Comparison of ENCODE assay signal across 26 cellular contexts in the genomic region with DNA sequence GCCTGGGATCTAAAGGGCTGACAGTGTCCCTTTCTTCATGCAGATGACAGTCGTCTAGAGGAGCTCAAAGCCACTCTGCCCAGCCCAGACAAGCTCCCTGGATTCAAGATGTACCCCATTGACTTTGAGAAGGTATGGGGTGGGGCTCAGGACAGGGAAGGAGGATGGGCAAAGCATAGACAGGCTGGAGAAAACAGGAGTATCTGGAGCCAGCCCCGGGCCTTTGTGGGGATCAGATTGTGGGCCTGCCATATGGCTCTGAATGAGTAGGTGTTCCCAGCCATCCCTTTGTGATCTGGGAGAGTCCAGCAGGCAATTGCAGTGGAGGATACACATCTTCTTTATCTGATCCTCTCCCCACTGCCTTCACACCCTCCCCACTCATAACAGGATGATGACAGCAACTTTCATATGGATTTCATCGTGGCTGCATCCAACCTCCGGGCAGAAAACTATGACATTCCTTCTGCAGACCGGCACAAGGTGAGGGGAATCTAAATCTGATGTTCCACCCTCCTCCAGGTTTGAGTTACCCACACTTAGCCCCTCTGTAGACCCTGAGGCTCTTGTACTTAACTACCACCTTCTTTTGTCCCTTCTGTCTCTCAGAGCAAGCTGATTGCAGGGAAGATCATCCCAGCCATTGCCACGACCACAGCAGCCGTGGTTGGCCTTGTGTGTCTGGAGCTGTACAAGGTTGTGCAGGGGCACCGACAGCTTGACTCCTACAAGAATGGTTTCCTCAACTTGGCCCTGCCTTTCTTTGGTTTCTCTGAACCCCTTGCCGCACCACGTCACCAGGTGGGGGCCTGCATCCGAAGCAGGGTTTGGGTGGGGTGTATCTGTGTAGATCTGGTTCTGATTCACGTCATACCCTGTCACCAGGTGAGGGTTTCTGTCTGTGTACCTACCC. TPM values are rescaled to one million over a fixed set of nuclear protein-coding genes. Genes with fewer than 3 reads are reported as not detected.
DNase-seq lines count a peak whose midpoint lies in the region; ATAC-seq and TF ChIP-seq lines count a peak whose summit lies in the region.
"Had no signal": no experiment of that assay in that cellular context is flagged by ENCODE, and none has a peak within 500 bp of the region (broad histone marks: within the 10 kb centered on the region; RNA-seq: fewer than 3 reads in every experiment).

No MANE protein-coding gene starts in this region.

- no peak overlapping the region for H3K27ac ChIP-seq in brain microvascular endothelial cell
- H3K27ac ChIP-seq: heart right ventricle, HL-60, Peyer's patch, SJSA1, thyroid gland had no signal

- H3K36me3 ChIP-seq in brain microvascular endothelial cell (replicated peaks): peaks cover 87% of the 10 kb centered on the region

- H3K4me3 Mint-ChIP-seq in activated naive CD4-positive, alpha-beta T cell treated with anti-CD3 and anti-CD28 coated beads, Interleukin-2, amount 10 ng/mL, durations not matched to agents 7 days and 5 days: no peak overlapping the region
- H3K4me3 Mint-ChIP-seq in T-helper 17 cell (peak overlapping the region; percentile 9), glutamatergic neuron (ENCODE audit: unreplicated experiment) (no peak overlapping the region)
- H3K4me3 Mint-ChIP-seq in stimulated activated effector memory CD8-positive, alpha-beta T cell treated with anti-CD3 and anti-CD28 coated beads, Interleukin-12 subunit alpha, Interleukin-12 subunit beta, amount 100 ng/mL, for 72 hours: no peak overlapping the region
- H3K4me3 Mint-ChIP-seq: activated naive CD8-positive, alpha-beta T cell had no signal

- no peaks in the 10 kb centered on the region for H3K27me3 Mint-ChIP-seq in activated naive CD4-positive, alpha-beta T cell treated with anti-CD3 and anti-CD28 coated beads, Interleukin-2, amount 10 ng/mL, durations not matched to agents 7 days and 5 days
- H3K27me3 Mint-ChIP-seq in T-helper 17 cell (no peaks in the 10 kb centered on the region), glutamatergic neuron (ENCODE audit: unreplicated experiment) (peaks cover 10% of the 10 kb centered on the region)
- H3K27me3 Mint-ChIP-seq: activated naive CD8-positive, alpha-beta T cell had no signal

- no peak for DNase-seq in activated naive CD4-positive, alpha-beta T cell treated with anti-CD3 and anti-CD28 coated beads, Interleukin-2, amount 10 ng/mL, durations not matched to agents 7 days and 5 days
- DNase-seq in activated naive CD4-positive, alpha-beta T cell treated with anti-CD3 and anti-CD28 coated beads, Interleukin-2, amount 50 U/mL, for 16 hours: no peak
- DNase-seq in T-helper 17 cell: no peak
- DNase-seq in glutamatergic neuron: no peak
- DNase-seq in stimulated activated effector memory CD8-positive, alpha-beta T cell treated with anti-CD3 and anti-CD28 coated beads, Interleukin-12 subunit alpha, Interleukin-12 subunit beta, amount 100 ng/mL, for 72 hours (ENCODE audit: low spot score in 2 of 2): no peak
- no peak for DNase-seq in G401 (ENCODE audit: low spot score)
- DNase-seq in brain microvascular endothelial cell: no peak
- DNase-seq: activated CD4-positive, alpha-beta T cell treated with anti-CD3 and anti-CD28 coated beads for 48 hours; activated CD8-positive, alpha-beta memory T cell treated with anti-CD3 and anti-CD28 coated beads, Interleukin-2, amount 50 U/mL, for 4 hours; C1 segment of cervical spinal cord; Calu3; heart right ventricle; Kasumi-1; mesenchymal stem cell; NCI-H1694 treated with DMSO at 0.1 percent for 48 hours; NCI-H524 treated with DMSO at 0.1 percent for 48 hours; stimulated activated CD4-positive, alpha-beta T cell treated with anti-CD3 and anti-CD28 coated beads, Interleukin-2, amount 100 ng/mL, for 48 hours; stimulated activated naive CD4-positive, alpha-beta T cell; T-helper 2 cell; thyroid gland had no signal

- peaks cover 46% of the 10 kb centered on the region for H3K36me3 Mint-ChIP-seq in activated naive CD4-positive, alpha-beta T cell treated with anti-CD3 and anti-CD28 coated beads, Interleukin-2, amount 10 ng/mL, durations not matched to agents 7 days and 5 days
- H3K36me3 Mint-ChIP-seq in T-helper 17 cell (ENCODE audit: low read depth) (peaks cover 13% of the 10 kb centered on the region), glutamatergic neuron (ENCODE audit: unreplicated experiment) (peaks cover 5% of the 10 kb centered on the region)
- H3K36me3 Mint-ChIP-seq in stimulated activated effector memory CD8-positive, alpha-beta T cell treated with anti-CD3 and anti-CD28 coated beads, Interleukin-12 subunit alpha, Interleukin-12 subunit beta, amount 100 ng/mL, for 72 hours: peaks cover 92% of the 10 kb centered on the region

- H3K4me3 ChIP-seq in brain microvascular endothelial cell (ENCODE audit: low read depth, low read length): no peak overlapping the region
- H3K4me3 ChIP-seq: HAP-1, heart right ventricle, Peyer's patch, SJSA1, thyroid gland had no signal

- no peaks in the 10 kb centered on the region for H3K9me3 ChIP-seq in T-helper 17 cell (ENCODE audit: control insufficient read depth, low read length, poor library complexity, severe bottlenecking)
- H3K9me3 ChIP-seq: HAP-1, heart right ventricle, Peyer's patch, SJSA1, thyroid gland had no signal

- CTCF ChIA-PET in activated naive CD4-positive, alpha-beta T cell treated with anti-CD3 and anti-CD28 coated beads, Interleukin-2, amount 10 ng/mL, durations not matched to agents 7 days and 5 days (lab: Charles Lee): no interaction called here

- no peak for ATAC-seq in T-helper 17 cell
- no peak for ATAC-seq in stimulated activated effector memory CD8-positive, alpha-beta T cell treated with anti-CD3 and anti-CD28 coated beads, Interleukin-12 subunit alpha, Interleukin-12 subunit beta, amount 100 ng/mL, for 72 hours
- ATAC-seq: heart right ventricle, left colon had no signal

- no peak for TF ChIP-seq CTCF in glutamatergic neuron (IDR thresholded peaks at IDR 0.05; ENCODE audit: partially characterized antibody, unreplicated experiment)
- TF ChIP-seq CTCF in brain microvascular endothelial cell (IDR thresholded peaks at IDR 0.05; ENCODE audit: low read depth, low read length, missing control alignments): no peak

- peaks cover 14% of the 10 kb centered on the region for H3K4me1 Mint-ChIP-seq in activated naive CD4-positive, alpha-beta T cell treated with anti-CD3 and anti-CD28 coated beads, Interleukin-2, amount 10 ng/mL, durations not matched to agents 7 days and 5 days
- H3K4me1 Mint-ChIP-seq in T-helper 17 cell (peaks cover 21% of the 10 kb centered on the region), glutamatergic neuron (ENCODE audit: low read depth, unreplicated experiment) (peaks cover 13% of the 10 kb centered on the region)
- H3K4me1 Mint-ChIP-seq in stimulated activated effector memory CD8-positive, alpha-beta T cell treated with anti-CD3 and anti-CD28 coated beads, Interleukin-12 subunit alpha, Interleukin-12 subunit beta, amount 100 ng/mL, for 72 hours: peaks cover 31% of the 10 kb centered on the region

- H3K27ac Mint-ChIP-seq in activated naive CD4-positive, alpha-beta T cell treated with anti-CD3 and anti-CD28 coated beads, Interleukin-2, amount 10 ng/mL, durations not matched to agents 7 days and 5 days: peak overlapping the region; percentile 37
- peak overlapping the region; percentile 41 for H3K27ac Mint-ChIP-seq in T-helper 17 cell
- H3K27ac Mint-ChIP-seq in glutamatergic neuron (ENCODE audit: unreplicated experiment): peak overlapping the region; percentile 38
- H3K27ac Mint-ChIP-seq in stimulated activated effector memory CD8-positive, alpha-beta T cell treated with anti-CD3 and anti-CD28 coated beads, Interleukin-12 subunit alpha, Interleukin-12 subunit beta, amount 100 ng/mL, for 72 hours: peak overlapping the region; percentile 75

- no peaks in the 10 kb centered on the region for H3K9me3 Mint-ChIP-seq in activated naive CD4-positive, alpha-beta T cell treated with anti-CD3 and anti-CD28 coated beads, Interleukin-2, amount 10 ng/mL, durations not matched to agents 7 days and 5 days
- peaks cover 12% of the 10 kb centered on the region for H3K9me3 Mint-ChIP-seq in glutamatergic neuron (ENCODE audit: unreplicated experiment)
- H3K9me3 Mint-ChIP-seq in stimulated activated effector memory CD8-positive, alpha-beta T cell treated with anti-CD3 and anti-CD28 coated beads, Interleukin-12 subunit alpha, Interleukin-12 subunit beta, amount 100 ng/mL, for 72 hours: no peaks in the 10 kb centered on the region

- in situ Hi-C loops in G401 (cut with HindIII; ENCODE audit: low sequenced_read_pairs): no loop called here
- in situ Hi-C loops in brain microvascular endothelial cell (cut with HindIII; ENCODE audit: low pct_ligation_motif_present, low sequenced_read_pairs): no loop called here

- H3K27me3 ChIP-seq in brain microvascular endothelial cell (replicated peaks): no peaks in the 10 kb centered on the region
- H3K27me3 ChIP-seq: heart right ventricle, Peyer's patch, SJSA1, thyroid gland had no signal

RNA-seq across cellular contexts. Expression of gene CDK16, which starts 5.8 kb away (rescaled TPM):
- 100 to 1,000 TPM; 123 to 145 TPM for total RNA-seq in T-helper 17 cell
- total RNA-seq in glutamatergic neuron (ENCODE audit: unreplicated experiment): 181 TPM
- total RNA-seq in G401 (2014; rRNA removed; shearing (Covaris generic)): 88.1 and 118 TPM in 2 replicates

RNA-seq across cellular contexts. Expression of gene UBA1, which starts 19.0 kb away (rescaled TPM):
- total RNA-seq in T-helper 17 cell: 100 to 1,000 TPM; 109 to 112 TPM
- total RNA-seq in glutamatergic neuron (ENCODE audit: unreplicated experiment): 503 TPM
- total RNA-seq in G401 (2014; rRNA removed; shearing (Covaris generic)): 198 and 217 TPM in 2 replicates

RNA-seq across cellular contexts. Expression of gene USP11, which starts 20.2 kb away (rescaled TPM):
- total RNA-seq in T-helper 17 cell (10 to 100 TPM; 42.0 to 42.9 TPM), glutamatergic neuron (ENCODE audit: unreplicated experiment) (190 TPM)
- total RNA-seq in G401 (2014; rRNA removed; shearing (Covaris generic)): 53.1 and 57.3 TPM in 2 replicates
